In genomic region chr19:49085868-49086232, GRCh38 we compare ENCODE assay signal across 8 cellular contexts. TPM values are rescaled to one million over a fixed set of nuclear protein-coding genes. Genes with fewer than 3 reads are reported as not detected.
A peak's percentile ranks its signal among the peaks of the same experiment; 100 is the strongest.
DNase-seq lines count a peak whose midpoint lies in the region; ATAC-seq and TF ChIP-seq lines count a peak whose summit lies in the region.

No MANE protein-coding gene starts in this region.

- H3K9me3 Mint-ChIP-seq in GM23338 = peaks cover 3% of the 10 kb centered on the region; the same call in 2 of the 3 replicates

- H3K27ac ChIP-seq in GM23338 (ENCODE audit: low read depth) (peak overlapping the region; percentile 93), right cardiac atrium (ENCODE audit: low read length) (peak overlapping the region; percentile 80), skeletal muscle tissue (ENCODE audit: low read depth, low read length) (peak overlapping the region; percentile 92)

- H3K4me1 ChIP-seq in GM23338 (ENCODE audit: insufficient read depth) (peaks cover 13% of the 10 kb centered on the region), right cardiac atrium (ENCODE audit: control insufficient read depth, insufficient read depth, low read length) (peaks cover 6% of the 10 kb centered on the region), skeletal muscle tissue (ENCODE audit: control insufficient read depth in 3 of 3, insufficient read depth in 3 of 3, low read length in 3 of 3) (peaks cover 17 to 37% (median 21%) of the 10 kb centered on the region in 3 donors)

- peaks cover 19% of the 10 kb centered on the region for H3F3A ChIP-seq in GM23338 (replicated peaks; ENCODE audit: low read depth)

- H3K4me3 ChIP-seq in GM23338 (peak overlapping the region; percentile 86), WI38 (ENCODE audit: low read depth, low read length) (peak overlapping the region; percentile 70), right cardiac atrium (ENCODE audit: low read length) (peak overlapping the region; percentile 75), skeletal muscle tissue (ENCODE audit: low read length in 3 of 3) (peak overlapping the region; percentile 94 to 97 (median 96))

- H3K9me3 ChIP-seq in right cardiac atrium (ENCODE audit: control insufficient read depth, low read length) (no peaks in the 10 kb centered on the region), skeletal muscle tissue (ENCODE audit: control insufficient read depth in 3 of 3, low read length in 3 of 3) (no peaks in the 10 kb centered on the region)

- H3K36me3 Mint-ChIP-seq in GM23338 (ENCODE audit: low read depth) = peaks cover 44% of the 10 kb centered on the region

- H3K9me2 ChIP-seq in GM23338 (ENCODE audit: insufficient read depth) = no peaks in the 10 kb centered on the region

- peak overlapping the region; percentile 89 for H3K4me2 ChIP-seq in GM23338

- H3K27me3 ChIP-seq in GM23338 (ENCODE audit: insufficient read depth) (no peaks in the 10 kb centered on the region), right cardiac atrium (ENCODE audit: control insufficient read depth, insufficient read depth) (no peaks in the 10 kb centered on the region), skeletal muscle tissue (ENCODE audit: control insufficient read depth in 3 of 3, insufficient read depth in 3 of 3, low read length in 3 of 3) (no peaks in the 10 kb centered on the region)

- H3K27ac Mint-ChIP-seq in GM23338 = peak overlapping the region; percentile 96

- 1% methylated on average over 14 of the region's 14 CpGs for WGBS in right cardiac atrium

- no peak for TF ChIP-seq CTCF in GM23338 (conservative IDR thresholded peaks at IDR 0.05; ENCODE audit: low read depth in 2 of 2)
- TF ChIP-seq CTCF in WI38 (IDR thresholded peaks at IDR 0.05; ENCODE audit: low read depth, low read length) = no peak

- intact Hi-C loops in right cardiac atrium (cut with DNase I) = no loop called here

- peak overlapping the region; percentile 90 to 99 (median 95) for H3K9ac ChIP-seq in skeletal muscle tissue (ENCODE audit: low read depth in 1 of 3, low read length in 3 of 3)

- H3K4me1 Mint-ChIP-seq in GM23338 = peaks cover 16% of the 10 kb centered on the region

- H3K27me3 Mint-ChIP-seq in GM23338 (ENCODE audit: insufficient read depth, low read depth, poor library complexity) = peaks cover 14% of the 10 kb centered on the region

- DNase-seq in GM23338 (ENCODE audit: low spot score) (no peak), right cardiac atrium (no peak), SKM-1 treated with dmso at 0.1 percent for 144 hours (lab: John Stamatoyannopoulos, UW; ENCODE audit: unreplicated experiment) (no peak), NAMALWA (ENCODE audit: low spot score) (no peak), GOT3 (lab: John Stamatoyannopoulos, UW) (no peak), SHP77 (lab: John Stamatoyannopoulos, UW) (no peak)

- H2AFZ ChIP-seq in GM23338 = peak overlapping the region; percentile 94

- H3K4me3 Mint-ChIP-seq in GM23338 = peak overlapping the region; percentile 98

- ATAC-seq in GM23338 = peak; percentile 18
- ATAC-seq in right cardiac atrium = no peak

- H4K20me1 ChIP-seq in GM23338 (replicated peaks; ENCODE audit: insufficient read depth) = peaks cover 38% of the 10 kb centered on the region

- H3K79me2 ChIP-seq in GM23338 (replicated peaks; ENCODE audit: insufficient read depth) = peaks cover 49% of the 10 kb centered on the region

- H3K36me3 ChIP-seq in GM23338 (ENCODE audit: insufficient read depth) (peaks cover 35% of the 10 kb centered on the region), skeletal muscle tissue (ENCODE audit: control insufficient read depth in 3 of 3, insufficient read depth in 3 of 3, low read length in 3 of 3) (peaks cover 24 to 26% (median 24%) of the 10 kb centered on the region in 3 donors)

TF ChIP-seq in GM23338, 12 proteins besides CTCF, POLR2A, EP300 and RAD21 (continues in another document):
- TF ChIP-seq EZH2phosphoT487 (IDR thresholded peaks at IDR 0.05; ENCODE audit: unreplicated experiment) (no peak), EZH2 (IDR thresholded peaks at IDR 0.05; ENCODE audit: low read depth, unreplicated experiment) (no peak), POLR2AphosphoS5 (IDR thresholded peaks at IDR 0.05; ENCODE audit: low read depth) (no peak), ZNF462 (CRISPR knock-in tag; IDR thresholded peaks at IDR 0.05) (no peak), ZNF331 (CRISPR knock-in tag; IDR thresholded peaks at IDR 0.05; ENCODE audit: low read depth) (no peak), CREB1 (CRISPR knock-in tag; IDR thresholded peaks at IDR 0.05; ENCODE audit: low read depth) (no peak), STAT1 (IDR thresholded peaks at IDR 0.05; ENCODE audit: unreplicated experiment) (no peak)

RNA-seq across cellular contexts. Expression of gene SNRNP70, which starts 0.6 kb away (rescaled TPM):
- 349 and 361 TPM in 2 replicates for total RNA-seq in GM23338 (2014; rRNA removed; shearing (Covaris generic))
- 229 and 243 TPM in 2 replicates for polyA plus RNA-seq in GM23338 (2016; fragmentation: Nextera tagmentation; extraction: Ambion mirVana)
- total RNA-seq in right cardiac atrium = 100 to 1,000 TPM; 117 to 146 (median 132) TPM
- 144 TPM for polyA plus RNA-seq in right cardiac atrium
- 103 TPM for total RNA-seq in skeletal muscle tissue

RNA-seq across cellular contexts. Expression of gene KCNA7, which starts 13.4 kb away (rescaled TPM):
- total RNA-seq in GM23338 (2014; rRNA removed; shearing (Covaris generic)) = not detected in 2 replicates
- polyA plus RNA-seq in GM23338 (2016; fragmentation: Nextera tagmentation; extraction: Ambion mirVana) (0.08 and 0.14 TPM in 2 replicates), right cardiac atrium (2.8 TPM)
- total RNA-seq in right cardiac atrium (1 to 10 TPM; 1.2 to 1.5 (median 1.4) TPM), skeletal muscle tissue (3.7 TPM)

RNA-seq across cellular contexts. Expression of gene NTF4, which starts 21.2 kb away (rescaled TPM):
- total RNA-seq in GM23338 (2014; rRNA removed; shearing (Covaris generic)) = 0.39 and 0.94 TPM in 2 replicates
- polyA plus RNA-seq in GM23338 (2016; fragmentation: Nextera tagmentation; extraction: Ambion mirVana) = 2.7 TPM in 2 replicates
- total RNA-seq in right cardiac atrium = under 1 TPM in 3 of 4 donors, not detected in 1; 0.37 to 0.53 (median 0.41) TPM
- polyA plus RNA-seq in right cardiac atrium = 2.2 TPM
- not detected for total RNA-seq in skeletal muscle tissue

RNA-seq across cellular contexts. Expression of gene CGB7, which starts 28.3 kb away (rescaled TPM):
- total RNA-seq in GM23338 (2014; rRNA removed; shearing (Covaris generic)) = 0.97 and 1.0 TPM in 2 replicates
- 0.32 and 0.66 TPM in 2 replicates for polyA plus RNA-seq in GM23338 (2016; fragmentation: Nextera tagmentation; extraction: Ambion mirVana)
- under 1 TPM in 1 of 4 donors, not detected in 3; 0.26 TPM for total RNA-seq in right cardiac atrium
- polyA plus RNA-seq in right cardiac atrium = 0.07 TPM
- 0.52 TPM for total RNA-seq in skeletal muscle tissue

RNA-seq across cellular contexts. Expression of gene LIN7B, which starts 28.3 kb away (rescaled TPM):
- 1.2 and 7.8 TPM in 2 replicates for total RNA-seq in GM23338 (2014; rRNA removed; shearing (Covaris generic))
- polyA plus RNA-seq in GM23338 (2016; fragmentation: Nextera tagmentation; extraction: Ambion mirVana) = 8.6 and 10.5 TPM in 2 replicates
- total RNA-seq in right cardiac atrium = 10 to 100 TPM; 18.0 to 23.6 (median 19.7) TPM
- 33.4 TPM for polyA plus RNA-seq in right cardiac atrium
- 18.3 TPM for total RNA-seq in skeletal muscle tissue
